In the genomic region with DNA sequence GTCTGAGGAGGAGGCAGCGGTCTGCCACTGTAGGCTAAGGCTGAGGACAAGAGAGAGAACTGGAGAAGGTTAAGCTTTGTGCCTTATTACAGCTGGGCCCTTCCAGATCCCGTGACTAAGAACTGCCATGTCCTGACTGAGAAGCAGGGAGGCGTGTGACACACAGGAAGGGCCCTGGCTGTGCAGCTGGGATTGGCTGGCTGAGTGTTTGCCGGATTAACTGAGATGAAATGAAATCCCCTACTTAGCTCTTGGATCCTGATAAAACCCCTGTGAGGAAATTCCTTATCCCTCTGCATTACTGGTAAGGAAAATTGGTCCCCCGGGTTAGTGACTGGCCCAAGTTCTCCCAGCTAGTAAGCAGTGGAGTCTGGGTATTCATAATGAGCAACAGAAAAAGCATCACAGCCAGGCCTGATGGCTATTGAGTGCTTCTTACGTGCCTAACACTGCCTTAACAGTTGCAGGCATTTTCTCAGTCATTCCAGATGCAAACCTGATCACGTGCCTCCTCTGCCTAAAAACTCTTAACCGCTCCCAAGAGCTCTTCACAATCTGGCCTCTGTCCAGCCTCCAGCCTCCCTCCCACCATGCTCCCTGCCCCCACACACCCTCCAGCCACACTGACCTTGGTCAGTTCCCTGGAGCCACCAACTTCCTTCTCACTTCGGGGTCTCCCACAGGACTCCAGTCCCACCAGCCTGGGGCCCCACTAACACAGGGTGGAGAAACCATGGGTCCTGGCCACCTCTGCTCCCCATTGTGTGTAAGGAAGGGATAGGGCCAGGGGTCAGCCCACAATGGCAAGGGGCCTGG, we compare ENCODE assay signal across 10 cellular contexts. TPM values are rescaled to one million over a fixed set of nuclear protein-coding genes. Genes with fewer than 3 reads are reported as not detected.
A peak's percentile ranks its signal among the peaks of the same experiment; 100 is the strongest.
DNase-seq lines count a peak whose midpoint lies in the region; ATAC-seq and TF ChIP-seq lines count a peak whose summit lies in the region.
"Had no signal": no experiment of that assay in that cellular context is flagged by ENCODE, and none has a peak within 500 bp of the region (broad histone marks: within the 10 kb centered on the region; RNA-seq: fewer than 3 reads in every experiment).

No MANE protein-coding gene starts in this region.

- H3K9me3 ChIP-seq in mammary epithelial cell (replicated peaks; ENCODE audit: insufficient read depth, low read length) (no peaks in the 10 kb centered on the region), vagina (no peaks in the 10 kb centered on the region)

- H3K27me3 Mint-ChIP-seq in MCF 10A (ENCODE audit: insufficient read depth, unreplicated experiment) (no peaks in the 10 kb centered on the region), Calu3 (ENCODE audit: unreplicated experiment) (no peaks in the 10 kb centered on the region)
- no peaks in the 10 kb centered on the region for H3K27me3 Mint-ChIP-seq in dendritic cell treated with granulocyte-macrophage colony-stimulating factor and Interleukin-4, amounts not matched to agents 40 ng/mL and 50 ng/mL, for 4 days

- no TSS peak for BruUV-seq in MCF 10A (replicated peaks; lab: Mats Ljungman, UMichigan)
- BruUV-seq in mammary epithelial cell (replicated peaks; lab: Mats Ljungman, UMichigan): no TSS peak
- no TSS peak for BruUV-seq in Calu3 (replicated peaks; lab: Mats Ljungman, UMichigan)

- TF ChIP-seq CTCF in MCF 10A (IDR thresholded peaks at IDR 0.05; ENCODE audit: unreplicated experiment) (no peak), mammary epithelial cell (conservative IDR thresholded peaks at IDR 0.05 in 1 of 2, IDR thresholded peaks at IDR 0.05 in 1 of 2; ENCODE audit: extremely low read depth in 1 of 2, insufficient read depth in 1 of 2, low read depth in 1 of 2, low read length in 2 of 2) (no peak), vagina (IDR thresholded peaks at IDR 0.05) (no peak), Calu3 (IDR thresholded peaks at IDR 0.05; ENCODE audit: unreplicated experiment) (no peak)

- in situ Hi-C loops in mammary epithelial cell (cut with MboI; ENCODE audit: low sequenced_read_pairs in 2 of 2): no loop called here

- no peak overlapping the region for H3K4me2 ChIP-seq in mammary epithelial cell (ENCODE audit: insufficient read depth, low read depth, low read length)

- POLR2A ChIA-PET in MCF 10A (lab: Yijun Ruan, JAX): interaction anchor here (0.6 to 0.8 kb wide), 2 partner anchors 101 to 105 kb away, joined by 3 to 4 read pairs; no protein-coding TSS in a partner anchor

- no peaks in the 10 kb centered on the region for H3K27me3 ChIP-seq in mammary epithelial cell (ENCODE audit: insufficient read depth, low read length)
- H3K27me3 ChIP-seq in vagina: no peaks in the 10 kb centered on the region

- no peak overlapping the region for H3K4me3 Mint-ChIP-seq in MCF 10A (ENCODE audit: unreplicated experiment)
- H3K4me3 Mint-ChIP-seq in dendritic cell treated with granulocyte-macrophage colony-stimulating factor and Interleukin-4, amounts not matched to agents 40 ng/mL and 50 ng/mL, for 4 days: no peak overlapping the region
- H3K4me3 Mint-ChIP-seq in Calu3 (ENCODE audit: low read depth, unreplicated experiment): no peak overlapping the region
- H3K4me3 Mint-ChIP-seq: B cell had no signal

- DNase-seq in MCF 10A (ENCODE audit: unreplicated experiment): peak; percentile 27
- DNase-seq in mammary epithelial cell: no peak
- peak; percentile 53 to 91 for DNase-seq in lung microvascular endothelial cell (ENCODE audit: low read depth in 2 of 2)
- DNase-seq in vagina (ENCODE audit: extremely low spot score in 2 of 2): no peak
- DNase-seq in Calu3: no peak
- no peak for DNase-seq in C1 segment of cervical spinal cord (lab: John Stamatoyannopoulos, UW)
- DNase-seq: activated CD4-positive, alpha-beta T cell treated with anti-CD3 and anti-CD28 coated beads, Interleukin-2, amount 50 U/mL, for 1 hour had no signal

- no peak overlapping the region for H3K9ac ChIP-seq in mammary epithelial cell (ENCODE audit: insufficient read depth, low read length)

- no peaks in the 10 kb centered on the region for H3K9me3 Mint-ChIP-seq in MCF 10A (ENCODE audit: unreplicated experiment)
- H3K9me3 Mint-ChIP-seq in dendritic cell treated with granulocyte-macrophage colony-stimulating factor and Interleukin-4, amounts not matched to agents 40 ng/mL and 50 ng/mL, for 4 days: no peaks in the 10 kb centered on the region
- no peaks in the 10 kb centered on the region for H3K9me3 Mint-ChIP-seq in Calu3 (ENCODE audit: low read depth, unreplicated experiment)

- CTCF ChIA-PET in MCF 10A (lab: Yijun Ruan, JAX): interaction anchor here (0.6 to 2.5 kb wide), 5 partner anchors 13 to 91 kb away, joined by 3 to 6 read pairs (median 3); no protein-coding TSS in a partner anchor
- CTCF ChIA-PET in mammary epithelial cell (lab: Charles Lee; ENCODE audit: low non-redundant PET): no interaction called here
- CTCF ChIA-PET in Calu3 (lab: Charles Lee): no interaction called here

- no peak overlapping the region for H3K27ac ChIP-seq in mammary epithelial cell (ENCODE audit: insufficient read depth, low read depth, low read length)
- H3K27ac ChIP-seq in vagina: peak overlapping the region; percentile 93

- no peaks in the 10 kb centered on the region for H3K36me3 ChIP-seq in mammary epithelial cell (ENCODE audit: insufficient read depth, low read length)
- no peaks in the 10 kb centered on the region for H3K36me3 ChIP-seq in vagina

- intact Hi-C loops in MCF 10A (cut with micrococcal nuclease): no loop called here
- intact Hi-C loops in mammary epithelial cell (cut with micrococcal nuclease): no loop called here
- intact Hi-C loops in dendritic cell treated with granulocyte-macrophage colony-stimulating factor and Interleukin-4, amounts not matched to agents 40 ng/mL and 50 ng/mL, for 4 days (cut with micrococcal nuclease): no loop called here
- intact Hi-C loops in vagina (cut with DNase I): no loop called here
- intact Hi-C loops in Calu3 (cut with micrococcal nuclease; ENCODE audit: unreplicated experiment): no loop called here

- no peak overlapping the region for H3K27ac Mint-ChIP-seq in MCF 10A (ENCODE audit: low read depth, unreplicated experiment)
- H3K27ac Mint-ChIP-seq in dendritic cell treated with granulocyte-macrophage colony-stimulating factor and Interleukin-4, amounts not matched to agents 40 ng/mL and 50 ng/mL, for 4 days: peak overlapping the region; percentile 68
- no peak overlapping the region for H3K27ac Mint-ChIP-seq in Calu3 (ENCODE audit: unreplicated experiment)
- H3K27ac Mint-ChIP-seq: B cell had no signal

- no peak for ATAC-seq in HG02840 (IDR thresholded peaks at IDR 0.05; ENCODE audit: low FRiP score, unreplicated experiment)

- H3K4me1 ChIP-seq in mammary epithelial cell (ENCODE audit: insufficient read depth, low read length): no peaks in the 10 kb centered on the region
- H3K4me1 ChIP-seq in vagina: peaks cover 44% of the 10 kb centered on the region

- TF ChIP-seq POLR2A in vagina (IDR thresholded peaks at IDR 0.05): no peak

- 83% methylated on average over 8 of the region's 9 CpGs for WGBS in mammary epithelial cell (ENCODE audit: low coverage, missing lambda C conversion rate)

- dilution Hi-C loops in mammary epithelial cell (cut with HindIII; ENCODE audit: low sequenced_read_pairs): no loop called here

- H3K79me2 ChIP-seq in mammary epithelial cell (ENCODE audit: insufficient read depth, low read length): no peaks in the 10 kb centered on the region

- no peak overlapping the region for H2AFZ ChIP-seq in mammary epithelial cell (ENCODE audit: low read depth, low read length)

- no peaks in the 10 kb centered on the region for H4K20me1 ChIP-seq in mammary epithelial cell (ENCODE audit: insufficient read depth, low read length)

- H3K36me3 Mint-ChIP-seq in MCF 10A (ENCODE audit: insufficient read depth, unreplicated experiment) (no peaks in the 10 kb centered on the region), Calu3 (ENCODE audit: insufficient read depth, unreplicated experiment) (peaks cover 6% of the 10 kb centered on the region)
- peaks cover 86% of the 10 kb centered on the region for H3K36me3 Mint-ChIP-seq in dendritic cell treated with granulocyte-macrophage colony-stimulating factor and Interleukin-4, amounts not matched to agents 40 ng/mL and 50 ng/mL, for 4 days (ENCODE audit: low read depth)

- no peak overlapping the region for H3K4me3 ChIP-seq in mammary epithelial cell (replicated peaks in 1 of 3; ENCODE audit: insufficient read depth in 1 of 3, low read depth in 2 of 3, low read length in 3 of 3)
- H3K4me3 ChIP-seq in vagina: no peak overlapping the region

- peaks cover under 1% of the 10 kb centered on the region for H3K4me1 Mint-ChIP-seq in MCF 10A (ENCODE audit: insufficient read depth, unreplicated experiment)
- H3K4me1 Mint-ChIP-seq in dendritic cell treated with granulocyte-macrophage colony-stimulating factor and Interleukin-4, amounts not matched to agents 40 ng/mL and 50 ng/mL, for 4 days (ENCODE audit: low read depth): peaks cover 75% of the 10 kb centered on the region
- H3K4me1 Mint-ChIP-seq in Calu3 (ENCODE audit: low read depth, unreplicated experiment): peaks cover 4% of the 10 kb centered on the region
- H3K4me1 Mint-ChIP-seq: B cell had no signal

RNA-seq across cellular contexts. Expression of gene ARRB1, which starts 37.8 kb away (rescaled TPM):
- 0.44 and 0.98 TPM in 2 replicates for total RNA-seq in MCF 10A (2022)
- total RNA-seq in mammary epithelial cell: 1 to 10 TPM; 3.9 to 5.3 TPM
- 5.4 TPM for polyA plus RNA-seq in mammary epithelial cell
- 9.9 TPM for polyA minus RNA-seq in mammary epithelial cell
- total RNA-seq in lung microvascular endothelial cell: 153 and 191 TPM in 2 replicates
- 33.1 TPM for total RNA-seq in vagina
- 8.7 and 12.8 TPM in 2 replicates for total RNA-seq in Calu3 (2022)

Comparison
In these comparisons a context has a peak if more than half of its experiments do, and no peak if none do; other contexts are left out.
1. DNase-seq: peak in MCF 10A (single experiment) and lung microvascular endothelial cell (2 of 2); none in mammary epithelial cell (single experiment), vagina (0 of 2), Calu3 (single experiment) and C1 segment of cervical spinal cord (0 of 14).